9 cellular contexts compared by ENCODE assay signal in the genomic region with DNA sequence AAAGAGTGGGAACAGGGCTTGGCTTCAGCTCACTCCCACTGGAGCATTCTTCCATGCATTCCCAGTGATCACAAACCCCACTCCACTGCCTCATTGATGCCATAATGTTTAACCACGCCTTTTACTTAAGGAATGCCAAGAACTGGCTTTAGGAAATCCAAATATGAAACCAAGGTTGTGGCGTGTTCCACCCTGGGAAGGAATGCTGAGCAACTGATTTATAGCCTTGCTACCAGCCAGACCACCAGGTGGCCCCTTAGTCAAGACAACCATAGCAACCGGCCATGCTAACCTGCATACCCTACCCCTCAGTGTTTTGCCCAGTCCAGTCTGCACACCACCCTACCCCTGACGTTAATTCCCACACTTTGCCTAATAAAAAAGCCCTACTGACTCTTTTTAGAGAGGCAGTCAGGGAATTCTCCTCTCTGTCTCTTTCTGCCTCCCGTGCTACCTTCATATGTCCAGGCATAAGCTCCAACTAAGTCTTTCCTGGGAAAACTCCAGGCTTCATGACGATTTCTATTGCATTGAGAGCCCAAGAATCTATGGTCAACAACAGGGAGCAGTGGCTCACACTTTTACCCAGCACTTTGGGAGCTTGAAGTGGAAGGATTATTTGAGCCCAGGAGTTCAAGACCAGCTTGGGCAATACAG. TPM values are rescaled to one million over a fixed set of nuclear protein-coding genes. Genes with fewer than 3 reads are reported as not detected.
A peak's percentile ranks its signal among the peaks of the same experiment; 100 is the strongest.
DNase-seq lines count a peak whose midpoint lies in the region; ATAC-seq and TF ChIP-seq lines count a peak whose summit lies in the region.
"Had no signal": no experiment of that assay in that cellular context is flagged by ENCODE, and none has a peak within 500 bp of the region (broad histone marks: within the 10 kb centered on the region; RNA-seq: fewer than 3 reads in every experiment).

No MANE protein-coding gene starts in this region.

- no peak for TF ChIP-seq POLR2A in prostate gland (IDR thresholded peaks at IDR 0.05)

- H3K4me1 ChIP-seq in prostate gland (replicated peaks), result peaks cover 6% of the 10 kb centered on the region
- H3K4me1 ChIP-seq in naive thymus-derived CD4-positive, alpha-beta T cell (ENCODE audit: control insufficient read depth in 2 of 2, insufficient read depth in 2 of 2, low read length in 2 of 2), result peaks cover 0 to under 1% of the 10 kb centered on the region in 2 donors
- H3K4me1 ChIP-seq: adrenal gland had no signal

- no peaks in the 10 kb centered on the region for H3K36me3 ChIP-seq in prostate gland
- H3K36me3 ChIP-seq in naive thymus-derived CD4-positive, alpha-beta T cell (ENCODE audit: control insufficient read depth in 2 of 3, insufficient read depth in 3 of 3, low read length in 3 of 3), result no peaks in the 10 kb centered on the region
- H3K36me3 ChIP-seq: adrenal gland had no signal

- H3K27me3 ChIP-seq in prostate gland (replicated peaks; ENCODE audit: insufficient read depth), result no peaks in the 10 kb centered on the region
- H3K27me3 ChIP-seq in naive thymus-derived CD4-positive, alpha-beta T cell (ENCODE audit: control insufficient read depth in 2 of 2, insufficient read depth in 2 of 2, low read length in 2 of 2), result no peaks in the 10 kb centered on the region
- H3K27me3 ChIP-seq: adrenal gland had no signal

- H3K4me3 Mint-ChIP-seq in activated CD4-positive, alpha-beta memory T cell treated with anti-CD3 and anti-CD28 coated beads, Interleukin-2, amount 10 ng/mL, durations not matched to agents 7 days and 5 days, result no peak overlapping the region
- H3K4me3 Mint-ChIP-seq in T-helper 17 cell, result no peak overlapping the region
- no peak overlapping the region for H3K4me3 Mint-ChIP-seq in naive thymus-derived CD4-positive, alpha-beta T cell

- CTCF ChIA-PET in activated CD4-positive, alpha-beta memory T cell treated with anti-CD3 and anti-CD28 coated beads, Interleukin-2, amount 10 ng/mL, durations not matched to agents 7 days and 5 days (lab: Charles Lee), result interaction anchor here (0.8 to 1.6 kb wide), 2 partner anchors 16 to 24 kb away, joined by 3 to 6 read pairs; no protein-coding TSS in a partner anchor
- CTCF ChIA-PET in naive thymus-derived CD4-positive, alpha-beta T cell (lab: Charles Lee), result interaction anchor here (0.6 to 1.7 kb wide), 6 partner anchors 17 to 376 kb away, joined by 3 to 4 read pairs (median 4); no protein-coding TSS in a partner anchor

- H3K4me3 ChIP-seq in GM12864 (ENCODE audit: low read depth, low read length) (no peak overlapping the region), fibroblast of the aortic adventitia (ENCODE audit: low read depth, low read length) (no peak overlapping the region), prostate gland (no peak overlapping the region)
- no peak overlapping the region for H3K4me3 ChIP-seq in naive thymus-derived CD4-positive, alpha-beta T cell (ENCODE audit: low read length)
- H3K4me3 ChIP-seq: adrenal gland had no signal

- no peaks in the 10 kb centered on the region for H3K9me3 Mint-ChIP-seq in activated CD4-positive, alpha-beta memory T cell treated with anti-CD3 and anti-CD28 coated beads, Interleukin-2, amount 10 ng/mL, durations not matched to agents 7 days and 5 days
- no peaks in the 10 kb centered on the region for H3K9me3 Mint-ChIP-seq in naive thymus-derived CD4-positive, alpha-beta T cell

- ATAC-seq in HG03442 (IDR thresholded peaks at IDR 0.05; ENCODE audit: unreplicated experiment) (no peak), T-helper 17 cell (no peak)
- no peak for ATAC-seq in naive thymus-derived CD4-positive, alpha-beta T cell

- H3K9me3 ChIP-seq in prostate gland, result no peaks in the 10 kb centered on the region
- H3K9me3 ChIP-seq in T-helper 17 cell (ENCODE audit: control insufficient read depth, low read length, poor library complexity, severe bottlenecking), result no peaks in the 10 kb centered on the region
- H3K9me3 ChIP-seq in naive thymus-derived CD4-positive, alpha-beta T cell (ENCODE audit: control insufficient read depth in 2 of 3, low read length in 3 of 3), result no peaks in the 10 kb centered on the region
- H3K9me3 ChIP-seq: adrenal gland had no signal

- peaks cover 2% of the 10 kb centered on the region for H3K4me1 Mint-ChIP-seq in activated CD4-positive, alpha-beta memory T cell treated with anti-CD3 and anti-CD28 coated beads, Interleukin-2, amount 10 ng/mL, durations not matched to agents 7 days and 5 days
- no peaks in the 10 kb centered on the region for H3K4me1 Mint-ChIP-seq in T-helper 17 cell
- peaks cover 1 to 43% (median 19%) of the 10 kb centered on the region in 7 donors for H3K4me1 Mint-ChIP-seq in naive thymus-derived CD4-positive, alpha-beta T cell

- H3K36me3 Mint-ChIP-seq in activated CD4-positive, alpha-beta memory T cell treated with anti-CD3 and anti-CD28 coated beads, Interleukin-2, amount 10 ng/mL, durations not matched to agents 7 days and 5 days (ENCODE audit: low read depth), result no peaks in the 10 kb centered on the region
- H3K36me3 Mint-ChIP-seq in T-helper 17 cell (ENCODE audit: low read depth), result no peaks in the 10 kb centered on the region
- peaks cover 0 to 13% (median 0%) of the 10 kb centered on the region in 5 donors for H3K36me3 Mint-ChIP-seq in naive thymus-derived CD4-positive, alpha-beta T cell

- DNase-seq in GM12864 (ENCODE audit: low read depth), result no peak
- DNase-seq in OCI-M1 (lab: John Stamatoyannopoulos, UW), result peak; percentile 6
- peak; percentile 88 for DNase-seq in fibroblast of the aortic adventitia (ENCODE audit: low read depth)
- no peak for DNase-seq in prostate gland (ENCODE audit: low spot score)
- no peak for DNase-seq in activated CD4-positive, alpha-beta memory T cell treated with anti-CD3 and anti-CD28 coated beads, Interleukin-2, amount 10 ng/mL, durations not matched to agents 7 days and 5 days
- no peak for DNase-seq in T-helper 17 cell
- DNase-seq in naive thymus-derived CD4-positive, alpha-beta T cell, result no peak

- H3K27me3 Mint-ChIP-seq in activated CD4-positive, alpha-beta memory T cell treated with anti-CD3 and anti-CD28 coated beads, Interleukin-2, amount 10 ng/mL, durations not matched to agents 7 days and 5 days, result no peaks in the 10 kb centered on the region
- no peaks in the 10 kb centered on the region for H3K27me3 Mint-ChIP-seq in T-helper 17 cell
- no peaks in the 10 kb centered on the region for H3K27me3 Mint-ChIP-seq in naive thymus-derived CD4-positive, alpha-beta T cell

- POLR2A ChIA-PET in activated CD4-positive, alpha-beta memory T cell treated with anti-CD3 and anti-CD28 coated beads, Interleukin-2, amount 10 ng/mL, durations not matched to agents 7 days and 5 days (lab: Charles Lee), result no interaction called here
- POLR2A ChIA-PET in naive thymus-derived CD4-positive, alpha-beta T cell (lab: Charles Lee), result interaction anchor here (0.7 to 1.1 kb wide), 5 partner anchors 9 to 378 kb away, joined by 3 to 6 read pairs (median 3); no protein-coding TSS in a partner anchor

- TF ChIP-seq CTCF in GM12864 (IDR thresholded peaks at IDR 0.05; ENCODE audit: low read depth, low read length, missing control alignments) (peak; percentile 29), fibroblast of the aortic adventitia (IDR thresholded peaks at IDR 0.05; ENCODE audit: insufficient read depth, low read length) (peak; percentile 55), prostate gland (IDR thresholded peaks at IDR 0.05) (peak in 2 of 4 experiments; percentile 21 to 34)

- intact Hi-C loops in prostate gland (cut with DNase I), result no loop called here
- intact Hi-C loops in naive thymus-derived CD4-positive, alpha-beta T cell (cut with micrococcal nuclease), result no loop called here

- WGBS in prostate gland, result 18% methylated on average over 6 of the region's 6 CpGs

- H3K27ac Mint-ChIP-seq in activated CD4-positive, alpha-beta memory T cell treated with anti-CD3 and anti-CD28 coated beads, Interleukin-2, amount 10 ng/mL, durations not matched to agents 7 days and 5 days, result no peak overlapping the region
- no peak overlapping the region for H3K27ac Mint-ChIP-seq in T-helper 17 cell
- peak overlapping the region in 1 of 9 donors; percentile 31 for H3K27ac Mint-ChIP-seq in naive thymus-derived CD4-positive, alpha-beta T cell

- peak overlapping the region; percentile 2 to 50 for H3K27ac ChIP-seq in prostate gland
- H3K27ac ChIP-seq in naive thymus-derived CD4-positive, alpha-beta T cell (ENCODE audit: low read depth, low read length), result no peak overlapping the region

RNA-seq across cellular contexts. Expression of a gene that starts 27.0 kb away (rescaled TPM):
- total RNA-seq in fibroblast of the aortic adventitia (ENCODE audit: low replicate concordance), result 69.7 and 162 TPM in 2 replicates
- 100 to 1,000 TPM in 1 of 2 donors, 10 to 100 TPM in 1; 94.7 to 197 TPM for total RNA-seq in prostate gland
- 100 to 1,000 TPM; 178 to 190 TPM for total RNA-seq in activated CD4-positive, alpha-beta memory T cell treated with anti-CD3 and anti-CD28 coated beads, Interleukin-2, amount 10 ng/mL, durations not matched to agents 7 days and 5 days
- 100 to 1,000 TPM; 193 to 241 TPM for total RNA-seq in T-helper 17 cell
- 100 to 1,000 TPM; 208 to 382 (median 272) TPM for total RNA-seq in naive thymus-derived CD4-positive, alpha-beta T cell
- polyA plus RNA-seq in naive thymus-derived CD4-positive, alpha-beta T cell, result 10 to 100 TPM; 29.8 to 62.4 TPM

Comparison
In these comparisons a context has a peak if more than half of its experiments do, and no peak if none do; other contexts are left out.
1. DNase-seq: peak in OCI-M1 (single experiment) and fibroblast of the aortic adventitia (single experiment); none in GM12864 (single experiment), prostate gland (single experiment), activated CD4-positive, alpha-beta memory T cell treated with anti-CD3 and anti-CD28 coated beads, Interleukin-2, amount 10 ng/mL, durations not matched to agents 7 days and 5 days (single experiment), T-helper 17 cell (0 of 3) and naive thymus-derived CD4-positive, alpha-beta T cell (0 of 9).